ENCODE assay signal across 1 cellular context in genomic region chr3:45182915-45183881, GRCh38.
TF ChIP-seq lines count a peak whose summit lies in the region.

No MANE protein-coding gene starts in this region.

TF ChIP-seq in HCT116, 20 proteins besides CTCF, POLR2A, EP300 and RAD21 (continued from another document):
- TF ChIP-seq, protein P1, sequence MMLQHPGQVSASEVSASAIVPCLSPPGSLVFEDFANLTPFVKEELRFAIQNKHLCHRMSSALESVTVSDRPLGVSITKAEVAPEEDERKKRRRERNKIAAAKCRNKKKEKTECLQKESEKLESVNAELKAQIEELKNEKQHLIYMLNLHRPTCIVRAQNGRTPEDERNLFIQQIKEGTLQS (IDR thresholded peaks at IDR 0.05), result no peak
- TF ChIP-seq ZNF274 (IDR thresholded peaks at IDR 0.05; ENCODE audit: low read depth, low read length) (no peak), TCF7L2 (IDR thresholded peaks at IDR 0.05; ENCODE audit: borderline replicate concordance, extremely low read depth, insufficient read depth, insufficient read length) (no peak)
